12 cellular contexts compared by ENCODE assay signal in the genomic region with DNA sequence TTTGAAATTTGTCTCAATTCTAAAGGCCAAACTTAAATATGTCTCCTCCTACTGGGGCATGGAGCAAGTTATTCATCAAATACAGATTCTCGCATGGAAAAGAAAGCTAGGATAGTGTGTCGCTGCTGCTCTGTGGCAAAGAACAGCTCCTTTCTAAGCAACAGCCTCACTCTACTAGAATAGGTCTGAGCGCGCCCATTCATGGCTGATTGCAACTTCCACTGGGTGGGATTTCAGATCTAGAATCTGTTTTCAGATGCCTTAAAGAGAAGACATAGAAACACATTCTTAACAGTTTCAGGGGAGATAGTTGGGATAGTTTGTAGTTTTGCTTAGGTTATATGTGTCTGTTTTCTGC. TPM values are rescaled to one million over a fixed set of nuclear protein-coding genes. Genes with fewer than 3 reads are reported as not detected.
A peak's percentile ranks its signal among the peaks of the same experiment; 100 is the strongest.
DNase-seq lines count a peak whose midpoint lies in the region; ATAC-seq lines count a peak whose summit lies in the region.
"Had no signal": no experiment of that assay in that cellular context is flagged by ENCODE, and none has a peak within 500 bp of the region (broad histone marks: within the 10 kb centered on the region; RNA-seq: fewer than 3 reads in every experiment).

No MANE protein-coding gene starts in this region.

- H3K9me3 Mint-ChIP-seq in activated T-cell treated with anti-CD3 and anti-CD28 coated beads, Interleukin-2, amount 50 U/mL, for 24 hours: no peaks in the 10 kb centered on the region
- H3K9me3 Mint-ChIP-seq in activated naive CD8-positive, alpha-beta T cell treated with anti-CD3 and anti-CD28 coated beads for 36 hours: peaks cover 2% of the 10 kb centered on the region

- DNase-seq in activated T-cell treated with anti-CD3 and anti-CD28 coated beads, Interleukin-2, amount 50 U/mL, for 24 hours: no peak
- no peak for DNase-seq in activated T-cell treated with anti-CD3 and anti-CD28 coated beads, Interleukin-2, amount 50 U/mL, for 48 hours
- peak; percentile 27 for DNase-seq in activated naive CD8-positive, alpha-beta T cell treated with anti-CD3 and anti-CD28 coated beads for 36 hours
- DNase-seq in inferior parietal cortex (ENCODE audit: extremely low spot score): peak; percentile 56
- DNase-seq in SW 1271 (lab: John Stamatoyannopoulos, UW): no peak
- no peak for DNase-seq in GM19240 (ENCODE audit: insufficient read length, low spot score)
- DNase-seq: ACHN; activated effector memory CD4-positive, alpha-beta T cell treated with Interleukin-2 at 50 U/mL for 16 hours; mucosa of descending colon; SK-N-SH had no signal

- peak overlapping the region; percentile 90 to 96 (median 93) for H3K4me3 ChIP-seq in subcutaneous abdominal adipose tissue (ENCODE audit: low read depth in 1 of 5, low read length in 5 of 5)
- H3K4me3 ChIP-seq: mucosa of descending colon had no signal

- H3K4me3 Mint-ChIP-seq in activated T-cell treated with anti-CD3 and anti-CD28 coated beads, Interleukin-2, amount 50 U/mL, for 24 hours: peak overlapping the region; percentile 79
- H3K4me3 Mint-ChIP-seq in activated naive CD8-positive, alpha-beta T cell treated with anti-CD3 and anti-CD28 coated beads for 36 hours: peak overlapping the region; percentile 91

- H3K27me3 ChIP-seq in subcutaneous abdominal adipose tissue (ENCODE audit: control insufficient read depth in 5 of 5, insufficient read depth in 4 of 5, low read length in 5 of 5): no peaks in the 10 kb centered on the region

- H3K4me1 ChIP-seq in subcutaneous abdominal adipose tissue (ENCODE audit: control insufficient read depth in 5 of 5, insufficient read depth in 5 of 5, low read length in 5 of 5): peaks cover 12 to 81% (median 73%) of the 10 kb centered on the region in 5 donors

- peak overlapping the region; percentile 97 for H3K27ac ChIP-seq in subcutaneous abdominal adipose tissue (ENCODE audit: low read depth, low read length)

- peaks cover 65% of the 10 kb centered on the region for H3K4me1 Mint-ChIP-seq in activated T-cell treated with anti-CD3 and anti-CD28 coated beads, Interleukin-2, amount 50 U/mL, for 24 hours (ENCODE audit: low read depth)
- peaks cover 54% of the 10 kb centered on the region for H3K4me1 Mint-ChIP-seq in activated naive CD8-positive, alpha-beta T cell treated with anti-CD3 and anti-CD28 coated beads for 36 hours

- peaks cover 18% of the 10 kb centered on the region for H3K27me3 Mint-ChIP-seq in activated T-cell treated with anti-CD3 and anti-CD28 coated beads, Interleukin-2, amount 50 U/mL, for 24 hours
- peaks cover 6% of the 10 kb centered on the region for H3K27me3 Mint-ChIP-seq in activated naive CD8-positive, alpha-beta T cell treated with anti-CD3 and anti-CD28 coated beads for 36 hours

- no peaks in the 10 kb centered on the region for H3K9me3 ChIP-seq in subcutaneous abdominal adipose tissue (ENCODE audit: control insufficient read depth in 5 of 5, low read length in 5 of 5)
- H3K9me3 ChIP-seq: mucosa of descending colon, SK-N-SH had no signal

- peaks cover 57% of the 10 kb centered on the region for H3K36me3 Mint-ChIP-seq in activated T-cell treated with anti-CD3 and anti-CD28 coated beads, Interleukin-2, amount 50 U/mL, for 24 hours (ENCODE audit: low read depth)
- H3K36me3 Mint-ChIP-seq in activated naive CD8-positive, alpha-beta T cell treated with anti-CD3 and anti-CD28 coated beads for 36 hours: peaks cover 49% of the 10 kb centered on the region

- H3K9ac ChIP-seq in subcutaneous abdominal adipose tissue (ENCODE audit: low read length in 5 of 5): peak overlapping the region; percentile 32 to 92 (median 84)
- H3K9ac ChIP-seq: SK-N-SH had no signal

- H3K36me3 ChIP-seq in subcutaneous abdominal adipose tissue (ENCODE audit: control insufficient read depth in 5 of 5, insufficient read depth in 5 of 5, low read length in 5 of 5): peaks cover 16 to 36% (median 30%) of the 10 kb centered on the region in 5 donors

- H3K27ac Mint-ChIP-seq in activated T-cell treated with anti-CD3 and anti-CD28 coated beads, Interleukin-2, amount 50 U/mL, for 24 hours: peak overlapping the region; percentile 95
- H3K27ac Mint-ChIP-seq in activated naive CD8-positive, alpha-beta T cell treated with anti-CD3 and anti-CD28 coated beads for 36 hours: peak overlapping the region; percentile 96

- ATAC-seq in GM21360 (IDR thresholded peaks at IDR 0.05; ENCODE audit: unreplicated experiment): no peak
- ATAC-seq: mucosa of descending colon had no signal

RNA-seq across cellular contexts. Expression of a gene that starts 2.4 kb away (rescaled TPM):
- total RNA-seq in activated naive CD8-positive, alpha-beta T cell treated with anti-CD3 and anti-CD28 coated beads for 36 hours: 100 to 1,000 TPM; 111 to 117 TPM

Comparison
In these comparisons a context has a peak if more than half of its experiments do, and no peak if none do; other contexts are left out.
1. DNase-seq: peak in activated naive CD8-positive, alpha-beta T cell treated with anti-CD3 and anti-CD28 coated beads for 36 hours (single experiment) and inferior parietal cortex (single experiment); none in activated T-cell treated with anti-CD3 and anti-CD28 coated beads, Interleukin-2, amount 50 U/mL, for 24 hours (single experiment), activated T-cell treated with anti-CD3 and anti-CD28 coated beads, Interleukin-2, amount 50 U/mL, for 48 hours (0 of 2), SW 1271 (0 of 2) and GM19240 (single experiment).